ENCODE assay signal across 11 cellular contexts in genomic region chr15:65066635-65067333, GRCh38. TPM values are rescaled to one million over a fixed set of nuclear protein-coding genes. Genes with fewer than 3 reads are reported as not detected.
A peak's percentile ranks its signal among the peaks of the same experiment; 100 is the strongest.
DNase-seq lines count a peak whose midpoint lies in the region; ATAC-seq and TF ChIP-seq lines count a peak whose summit lies in the region.
"Had no signal": no experiment of that assay in that cellular context is flagged by ENCODE, and none has a peak within 500 bp of the region (broad histone marks: within the 10 kb centered on the region; RNA-seq: fewer than 3 reads in every experiment).

No MANE protein-coding gene starts in this region.

- peaks cover 41% of the 10 kb centered on the region for H3K4me1 ChIP-seq in rectal smooth muscle tissue (ENCODE audit: control insufficient read depth, insufficient read depth, low read length)
- H3K4me1 ChIP-seq in PC-3 (ENCODE audit: insufficient read depth, low read length) = no peaks in the 10 kb centered on the region

- H3K27ac Mint-ChIP-seq in CD4-positive, alpha-beta T cell = no peak overlapping the region
- no peak overlapping the region for H3K27ac Mint-ChIP-seq in activated naive CD8-positive, alpha-beta T cell treated with anti-CD3 and anti-CD28 coated beads, Interleukin-2, amount 10 ng/mL, durations not matched to agents 7 days and 5 days

- H3K4me3 Mint-ChIP-seq in CD4-positive, alpha-beta T cell = peak overlapping the region; percentile 68
- peak overlapping the region; percentile 6 for H3K4me3 Mint-ChIP-seq in activated naive CD8-positive, alpha-beta T cell treated with anti-CD3 and anti-CD28 coated beads, Interleukin-2, amount 10 ng/mL, durations not matched to agents 7 days and 5 days

- no peaks in the 10 kb centered on the region for H3K9me3 ChIP-seq in CD4-positive, alpha-beta T cell (ENCODE audit: control insufficient read depth, low read length)
- H3K9me3 ChIP-seq in iPS-18c (ENCODE audit: control insufficient read depth, insufficient read depth, low read length) (no peaks in the 10 kb centered on the region), PC-3 (ENCODE audit: low read length) (no peaks in the 10 kb centered on the region)

- no peaks in the 10 kb centered on the region for H3K9me3 Mint-ChIP-seq in CD4-positive, alpha-beta T cell
- H3K9me3 Mint-ChIP-seq in activated naive CD8-positive, alpha-beta T cell treated with anti-CD3 and anti-CD28 coated beads, Interleukin-2, amount 10 ng/mL, durations not matched to agents 7 days and 5 days = no peaks in the 10 kb centered on the region

- H3K4me1 Mint-ChIP-seq in CD4-positive, alpha-beta T cell (ENCODE audit: low read depth) = peaks cover 6% of the 10 kb centered on the region
- H3K4me1 Mint-ChIP-seq in activated naive CD8-positive, alpha-beta T cell treated with anti-CD3 and anti-CD28 coated beads, Interleukin-2, amount 10 ng/mL, durations not matched to agents 7 days and 5 days = peaks cover 5% of the 10 kb centered on the region

- H3K4me3 ChIP-seq in iPS-18c (ENCODE audit: insufficient read depth, low read depth, low read length) = peak overlapping the region; percentile 69
- H3K4me3 ChIP-seq in rectal smooth muscle tissue (ENCODE audit: low read length) = peak overlapping the region; percentile 63
- H3K4me3 ChIP-seq in PC-3 (ENCODE audit: low read length) = no peak overlapping the region

- H3K9ac ChIP-seq in rectal smooth muscle tissue (ENCODE audit: low read length) (peak overlapping the region; percentile 83), PC-3 (ENCODE audit: low read length) (no peak overlapping the region)

- BruUV-seq in PC-3 (replicated peaks; lab: Mats Ljungman, UMichigan) = no TSS peak

- no peak for TF ChIP-seq CTCF in CD4-positive, alpha-beta T cell (IDR thresholded peaks at IDR 0.05)
- TF ChIP-seq CTCF in PC-3 (conservative IDR thresholded peaks at IDR 0.05; ENCODE audit: low read depth, low read length) = no peak

- ATAC-seq in CD4-positive, alpha-beta T cell (ENCODE audit: poor library complexity) = no peak
- ATAC-seq in activated naive CD8-positive, alpha-beta T cell treated with anti-CD3 and anti-CD28 coated beads, Interleukin-2, amount 10 ng/mL, durations not matched to agents 7 days and 5 days (ENCODE audit: low read depth) = no peak
- ATAC-seq in PC-3 = no peak
- no peak for ATAC-seq in HG03039 (IDR thresholded peaks at IDR 0.05; ENCODE audit: unreplicated experiment)
- ATAC-seq in HG03175 (IDR thresholded peaks at IDR 0.05; ENCODE audit: unreplicated experiment) = no peak

- H3K27me3 Mint-ChIP-seq in CD4-positive, alpha-beta T cell = peaks cover 71% of the 10 kb centered on the region
- H3K27me3 Mint-ChIP-seq in activated naive CD8-positive, alpha-beta T cell treated with anti-CD3 and anti-CD28 coated beads, Interleukin-2, amount 10 ng/mL, durations not matched to agents 7 days and 5 days = peaks cover 57% of the 10 kb centered on the region

- intact Hi-C loops in CD4-positive, alpha-beta T cell (cut with DNase I, micrococcal nuclease) = no loop called here
- intact Hi-C loops in PC-3 (cut with micrococcal nuclease) = no loop called here

- H3K79me2 ChIP-seq in PC-3 (ENCODE audit: low read length) = no peaks in the 10 kb centered on the region

- H2AFZ ChIP-seq in PC-3 (ENCODE audit: low read length) = no peak overlapping the region

- H3K36me3 ChIP-seq in rectal smooth muscle tissue (ENCODE audit: control insufficient read depth, insufficient read depth, low read length) (no peaks in the 10 kb centered on the region), PC-3 (ENCODE audit: low read depth, low read length) (no peaks in the 10 kb centered on the region)

- CTCF ChIA-PET in CD4-positive, alpha-beta T cell (lab: Charles Lee) = no interaction called here
- CTCF ChIA-PET in PC-3 (lab: Charles Lee) = no interaction called here

- no peak for DNase-seq in CD4-positive, alpha-beta T cell
- no peak for DNase-seq in activated naive CD8-positive, alpha-beta T cell treated with anti-CD3 and anti-CD28 coated beads, Interleukin-2, amount 10 ng/mL, durations not matched to agents 7 days and 5 days
- no peak for DNase-seq in PC-3
- DNase-seq in NCI-H446 treated with DMSO at 0.1 percent for 48 hours (lab: John Stamatoyannopoulos, UW) = no peak
- DNase-seq: activated effector memory CD4-positive, alpha-beta T cell treated with anti-CD3 and anti-CD28 coated beads, Interleukin-2, amount 50 U/mL, for 16 hours; stimulated activated CD4-positive, alpha-beta T cell treated with anti-CD3 and anti-CD28 coated beads, Interleukin-4, amount 100 ng/mL, for 24 hours had no signal

- peaks cover 40% of the 10 kb centered on the region for H3K27me3 ChIP-seq in CD4-positive, alpha-beta T cell (ENCODE audit: control insufficient read depth, insufficient read depth, low read length)
- H3K27me3 ChIP-seq in rectal smooth muscle tissue (ENCODE audit: control insufficient read depth, insufficient read depth, low read length) (no peaks in the 10 kb centered on the region), PC-3 (ENCODE audit: low read length) (no peaks in the 10 kb centered on the region)

- POLR2A ChIA-PET in CD4-positive, alpha-beta T cell (lab: Charles Lee) = no interaction called here
- POLR2A ChIA-PET in activated naive CD8-positive, alpha-beta T cell treated with anti-CD3 and anti-CD28 coated beads, Interleukin-2, amount 10 ng/mL, durations not matched to agents 7 days and 5 days (lab: Charles Lee) = no interaction called here
- POLR2A ChIA-PET in PC-3 (lab: Charles Lee; ENCODE audit: unreplicated experiment) = no interaction called here

- H4K20me1 ChIP-seq in PC-3 (ENCODE audit: low read length) = no peaks in the 10 kb centered on the region

- H3K4me2 ChIP-seq in PC-3 (ENCODE audit: low read length) = no peak overlapping the region

- H3K27ac ChIP-seq in CD4-positive, alpha-beta T cell (ENCODE audit: low read depth, low read length) = no peak overlapping the region
- H3K27ac ChIP-seq in rectal smooth muscle tissue (ENCODE audit: low read depth, low read length) (peak overlapping the region; percentile 92), PC-3 (ENCODE audit: low read length) (no peak overlapping the region)

- no peaks in the 10 kb centered on the region for H3K36me3 Mint-ChIP-seq in CD4-positive, alpha-beta T cell (ENCODE audit: low read depth)
- H3K36me3 Mint-ChIP-seq in activated naive CD8-positive, alpha-beta T cell treated with anti-CD3 and anti-CD28 coated beads, Interleukin-2, amount 10 ng/mL, durations not matched to agents 7 days and 5 days = no peaks in the 10 kb centered on the region

- no peaks in the 10 kb centered on the region for H3K9me2 ChIP-seq in PC-3 (replicated peaks; ENCODE audit: low read length)

- H3F3A ChIP-seq in PC-3 (ENCODE audit: low read length, unreplicated experiment) = no peaks in the 10 kb centered on the region

RNA-seq across cellular contexts. Expression of gene RASL12, which starts 1.0 kb away (rescaled TPM):
- not detected for total RNA-seq in CD4-positive, alpha-beta T cell
- not detected for total RNA-seq in activated naive CD8-positive, alpha-beta T cell treated with anti-CD3 and anti-CD28 coated beads, Interleukin-2, amount 10 ng/mL, durations not matched to agents 7 days and 5 days
- not detected in 2 replicates for total RNA-seq in PC-3 (2014; rRNA removed)
- total RNA-seq: lung microvascular endothelial cell had no signal

RNA-seq across cellular contexts. Expression of gene KBTBD13, which starts 9.8 kb away (rescaled TPM):
- not detected for total RNA-seq in CD4-positive, alpha-beta T cell
- not detected for total RNA-seq in activated naive CD8-positive, alpha-beta T cell treated with anti-CD3 and anti-CD28 coated beads, Interleukin-2, amount 10 ng/mL, durations not matched to agents 7 days and 5 days
- total RNA-seq in PC-3 (2014; rRNA removed) = not detected in 2 replicates
- total RNA-seq: lung microvascular endothelial cell had no signal

RNA-seq across cellular contexts. Expression of gene SLC51B, which starts 21.6 kb away (rescaled TPM):
- total RNA-seq in CD4-positive, alpha-beta T cell = not detected
- not detected for total RNA-seq in activated naive CD8-positive, alpha-beta T cell treated with anti-CD3 and anti-CD28 coated beads, Interleukin-2, amount 10 ng/mL, durations not matched to agents 7 days and 5 days
- total RNA-seq in PC-3 (2014; rRNA removed) = not detected in 2 replicates
- total RNA-seq: lung microvascular endothelial cell had no signal

RNA-seq across cellular contexts. Expression of gene MTFMT, which starts 37.3 kb away (rescaled TPM):
- total RNA-seq in CD4-positive, alpha-beta T cell = 1 to 10 TPM; 3.4 to 5.8 TPM
- 10 to 100 TPM; 19.8 to 21.3 TPM for total RNA-seq in activated naive CD8-positive, alpha-beta T cell treated with anti-CD3 and anti-CD28 coated beads, Interleukin-2, amount 10 ng/mL, durations not matched to agents 7 days and 5 days
- 15.5 and 31.3 TPM in 2 replicates for total RNA-seq in PC-3 (2014; rRNA removed)

RNA-seq across cellular contexts. Expression of gene UBAP1L, which starts 48.2 kb away (rescaled TPM):
- 1 to 10 TPM; 7.2 TPM for total RNA-seq in CD4-positive, alpha-beta T cell
- total RNA-seq in activated naive CD8-positive, alpha-beta T cell treated with anti-CD3 and anti-CD28 coated beads, Interleukin-2, amount 10 ng/mL, durations not matched to agents 7 days and 5 days = 1 to 10 TPM; 6.1 to 7.2 TPM
- 1.4 and 3.4 TPM in 2 replicates for total RNA-seq in PC-3 (2014; rRNA removed)
